In genomic region chr18:66872277-66872676, GRCh38 we compare ENCODE assay signal across 11 cellular contexts.
DNase-seq lines count a peak whose midpoint lies in the region; ATAC-seq and TF ChIP-seq lines count a peak whose summit lies in the region.
"Had no signal": no experiment of that assay in that cellular context is flagged by ENCODE, and none has a peak within 500 bp of the region (broad histone marks: within the 10 kb centered on the region; RNA-seq: fewer than 3 reads in every experiment).

No MANE protein-coding gene starts in this region.

- H3K9me3 ChIP-seq in adipocyte (ENCODE audit: control insufficient read depth, low read length) (no peaks in the 10 kb centered on the region), lower lobe of right lung (no peaks in the 10 kb centered on the region)

- peaks cover 0 to 10% of the 10 kb centered on the region in 2 donors for H3K9me3 Mint-ChIP-seq in natural killer cell
- H3K9me3 Mint-ChIP-seq: T-helper 1 cell treated with Interleukin-12 subunit alpha and Interleukin-12 subunit beta and Interleukin-4 antibody, amounts not matched to agents 30 μg/mL and 1 μg/mL, for 36 hours had no signal

- no peak overlapping the region for H3K4me3 ChIP-seq in adipocyte (ENCODE audit: low read length)
- H3K4me3 ChIP-seq in lower lobe of right lung = no peak overlapping the region

- H3K4me3 Mint-ChIP-seq in natural killer cell = no peak overlapping the region
- H3K4me3 Mint-ChIP-seq: T-helper 1 cell treated with Interleukin-12 subunit alpha and Interleukin-12 subunit beta and Interleukin-4 antibody, amounts not matched to agents 30 μg/mL and 1 μg/mL, for 36 hours had no signal

- H3K4me1 ChIP-seq in adipocyte (ENCODE audit: control insufficient read depth, insufficient read depth, low read length) (no peaks in the 10 kb centered on the region), lower lobe of right lung (no peaks in the 10 kb centered on the region)

- no peak overlapping the region for H3K27ac Mint-ChIP-seq in natural killer cell
- H3K27ac Mint-ChIP-seq: progenitor cell of endocrine pancreas; T-helper 1 cell treated with Interleukin-12 subunit alpha and Interleukin-12 subunit beta and Interleukin-4 antibody, amounts not matched to agents 30 μg/mL and 1 μg/mL, for 36 hours had no signal

- H3K36me3 ChIP-seq in adipocyte (ENCODE audit: control insufficient read depth, insufficient read depth, low read length, severe bottlenecking) (no peaks in the 10 kb centered on the region), lower lobe of right lung (no peaks in the 10 kb centered on the region)

- peak; percentile 23 for DNase-seq in GM10266 (ENCODE audit: extremely low spot score)
- peak; percentile 7 for DNase-seq in NCI-H2081 treated with DMSO at 0.1 percent for 48 hours (lab: John Stamatoyannopoulos, UW)
- DNase-seq in adipocyte (ENCODE audit: low read depth) = peak; percentile 14
- no peak for DNase-seq in lower lobe of right lung
- DNase-seq in OCI-M2 (lab: John Stamatoyannopoulos, UW; ENCODE audit: unreplicated experiment) = no peak
- no peak for DNase-seq in natural killer cell
- no peak for DNase-seq in omental fat pad (ENCODE audit: low spot score)
- no peak for DNase-seq in posterior vena cava (ENCODE audit: low spot score)
- DNase-seq: activated gamma-delta T cell had no signal

- H3K27me3 ChIP-seq in adipocyte (replicated peaks; ENCODE audit: control insufficient read depth, insufficient read depth, low read length) (no peaks in the 10 kb centered on the region), lower lobe of right lung (ENCODE audit: low read depth) (no peaks in the 10 kb centered on the region)

- no peak for TF ChIP-seq CTCF in GM10266 (IDR thresholded peaks at IDR 0.05; ENCODE audit: control insufficient read depth, insufficient read depth, low read depth, missing control alignments)
- peak; percentile 14 for TF ChIP-seq CTCF in lower lobe of right lung (IDR thresholded peaks at IDR 0.05)
- no peak for TF ChIP-seq CTCF in natural killer cell (IDR thresholded peaks at IDR 0.05)
- no peak for TF ChIP-seq CTCF in omental fat pad (IDR thresholded peaks at IDR 0.05)

- no peaks in the 10 kb centered on the region for H3K36me3 Mint-ChIP-seq in natural killer cell

- intact Hi-C loops in lower lobe of right lung (cut with DNase I) (no loop called here), natural killer cell (cut with micrococcal nuclease) (no loop called here), posterior vena cava (cut with DNase I) (no loop called here)

- no peak overlapping the region for H3K27ac ChIP-seq in lower lobe of right lung

- no peak overlapping the region for H3K9ac ChIP-seq in adipocyte (ENCODE audit: low read length)

- no peaks in the 10 kb centered on the region for H3K27me3 Mint-ChIP-seq in natural killer cell (ENCODE audit: low read depth in 2 of 2)
- H3K27me3 Mint-ChIP-seq: progenitor cell of endocrine pancreas had no signal

- H3K4me1 Mint-ChIP-seq in natural killer cell = no peaks in the 10 kb centered on the region

- ATAC-seq in lower lobe of right lung (no peak), natural killer cell (no peak), omental fat pad (ENCODE audit: low FRiP score) (no peak)

Comparison
In these comparisons a context has a peak if more than half of its experiments do, and no peak if none do; other contexts are left out.
1. DNase-seq: peak in GM10266 (single experiment), NCI-H2081 treated with DMSO at 0.1 percent for 48 hours (single experiment) and adipocyte (single experiment); none in lower lobe of right lung (single experiment), OCI-M2 (single experiment), natural killer cell (single experiment), omental fat pad (single experiment) and posterior vena cava (single experiment).